Comparison of ENCODE assay signal across 25 cellular contexts in the genomic region with DNA sequence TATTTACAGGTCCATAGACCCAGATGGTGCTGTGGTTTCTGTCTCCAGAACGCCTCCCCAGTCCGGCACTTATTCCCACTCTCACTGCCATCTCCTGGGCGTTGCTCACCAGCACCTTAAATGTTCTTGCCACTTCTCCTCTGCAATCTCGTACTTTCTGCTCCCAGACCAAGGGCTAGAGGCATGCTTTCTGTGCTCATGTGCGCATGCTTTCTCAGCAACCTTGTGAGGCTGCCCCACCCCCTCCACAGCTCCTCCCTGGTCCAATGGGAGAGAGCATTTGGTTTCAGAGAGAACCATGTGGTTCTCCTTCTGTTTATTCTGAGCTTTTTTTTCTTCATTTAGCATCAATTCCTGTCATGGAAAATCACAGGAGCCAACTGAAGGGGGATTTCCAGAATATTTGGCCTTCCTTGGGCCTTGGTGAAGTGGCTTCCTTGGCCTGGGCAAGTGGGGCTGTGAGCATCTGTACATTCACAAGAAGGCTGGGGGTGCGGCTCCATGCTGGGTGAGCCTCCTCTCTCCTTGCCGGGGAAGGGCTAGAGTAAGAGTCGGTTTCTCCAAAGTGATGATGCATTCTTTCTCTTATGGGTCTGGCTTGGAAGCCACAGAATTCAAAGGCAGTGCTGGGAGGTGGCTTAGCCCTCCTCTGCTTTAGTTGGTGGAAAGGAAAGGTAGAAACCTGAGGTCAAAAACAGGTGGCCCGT.
A peak's percentile ranks its signal among the peaks of the same experiment; 100 is the strongest.
DNase-seq lines count a peak whose midpoint lies in the region; ATAC-seq and TF ChIP-seq lines count a peak whose summit lies in the region.
"Had no signal": no experiment of that assay in that cellular context is flagged by ENCODE, and none has a peak within 500 bp of the region (broad histone marks: within the 10 kb centered on the region; RNA-seq: fewer than 3 reads in every experiment).

No MANE protein-coding gene starts in this region.

- no peak overlapping the region for H3K4me3 ChIP-seq in BLaER1 treated with 17β-estradiol and CSF1 and Interleukin-3, amounts not matched to agents 10 nM and 100 nM
- H3K4me3 ChIP-seq in mesenchymal stem cell (ENCODE audit: insufficient read depth in 1 of 2, low read depth in 1 of 2, low read length in 2 of 2) (no peak overlapping the region), ovary (no peak overlapping the region)

- no peaks in the 10 kb centered on the region for H3K79me1 ChIP-seq in mesenchymal stem cell (replicated peaks; ENCODE audit: low read length, poor library complexity, severe bottlenecking)

- no peaks in the 10 kb centered on the region for H3K27me3 ChIP-seq in BLaER1 treated with 17β-estradiol and CSF1 and Interleukin-3, amounts not matched to agents 10 nM and 100 nM
- peaks cover 0 to 7% of the 10 kb centered on the region in 2 experiments for H3K27me3 ChIP-seq in mesenchymal stem cell (ENCODE audit: control insufficient read depth in 1 of 2, insufficient read depth in 1 of 2, low read length in 2 of 2)
- H3K27me3 ChIP-seq in ovary: no peaks in the 10 kb centered on the region

- no peaks in the 10 kb centered on the region for H3K9me3 Mint-ChIP-seq in osteocyte (ENCODE audit: unreplicated experiment)
- H3K9me3 Mint-ChIP-seq: CD4-positive, alpha-beta memory T cell had no signal

- peaks cover 45 to 98% (median 88%) of the 10 kb centered on the region in 10 experiments for H3K4me1 ChIP-seq in BLaER1 treated with 17β-estradiol and CSF1 and Interleukin-3, amounts not matched to agents 10 nM and 100 nM
- H3K4me1 ChIP-seq in mesenchymal stem cell (ENCODE audit: control insufficient read depth, insufficient read depth, low read depth, low read length) (no peaks in the 10 kb centered on the region), ovary (ENCODE audit: insufficient read depth) (no peaks in the 10 kb centered on the region)

- no peak overlapping the region for H3K27ac Mint-ChIP-seq in osteocyte (ENCODE audit: unreplicated experiment)
- H3K27ac Mint-ChIP-seq: CD4-positive, alpha-beta memory T cell; HFFc6 had no signal

- TF ChIP-seq EP300 in ovary (IDR thresholded peaks at IDR 0.05): no peak

- no peak overlapping the region for H3K14ac ChIP-seq in mesenchymal stem cell (ENCODE audit: low read length in 2 of 2)

- no peak for ATAC-seq in HG02981 (IDR thresholded peaks at IDR 0.05; ENCODE audit: unreplicated experiment)

- H4K91ac ChIP-seq in mesenchymal stem cell (ENCODE audit: low read length): no peak overlapping the region

- no peaks in the 10 kb centered on the region for H3K4me1 Mint-ChIP-seq in osteocyte (ENCODE audit: unreplicated experiment)
- H3K4me1 Mint-ChIP-seq: CD4-positive, alpha-beta memory T cell had no signal

- H3K27me3 Mint-ChIP-seq in osteocyte (ENCODE audit: unreplicated experiment): no peaks in the 10 kb centered on the region

- no peak overlapping the region for H3K4ac ChIP-seq in mesenchymal stem cell (ENCODE audit: low read depth in 1 of 2, low read length in 2 of 2)

- no peak overlapping the region for H2BK120ac ChIP-seq in mesenchymal stem cell (ENCODE audit: low read depth, low read length)

- peaks cover 0 to 90% (median 9%) of the 10 kb centered on the region in 11 experiments; a peak in 12 of 22 replicates for H3K36me3 ChIP-seq in BLaER1 treated with 17β-estradiol and CSF1 and Interleukin-3, amounts not matched to agents 10 nM and 100 nM
- H3K36me3 ChIP-seq in mesenchymal stem cell (ENCODE audit: control insufficient read depth in 1 of 2, insufficient read depth in 2 of 2, low read depth in 1 of 2, low read length in 2 of 2) (no peaks in the 10 kb centered on the region), ovary (no peaks in the 10 kb centered on the region)

- TF ChIP-seq POLR2A in ovary (IDR thresholded peaks at IDR 0.05): no peak

- H3K9me3 ChIP-seq in BLaER1 treated with 17β-estradiol and CSF1 and Interleukin-3, amounts not matched to agents 10 nM and 100 nM (replicated peaks in 1 of 11): no peaks in the 10 kb centered on the region
- H3K9me3 ChIP-seq in mesenchymal stem cell (ENCODE audit: control insufficient read depth, low read length): no peaks in the 10 kb centered on the region
- H3K9me3 ChIP-seq in ovary: no peaks in the 10 kb centered on the region
- H3K9me3 ChIP-seq: SK-N-SH had no signal

- no peak overlapping the region for H3K23ac ChIP-seq in mesenchymal stem cell (ENCODE audit: low read length in 2 of 2)

- no peak overlapping the region for H2BK12ac ChIP-seq in mesenchymal stem cell (ENCODE audit: low read length in 2 of 2)

- WGBS in mesenchymal stem cell: 73% methylated on average over 9 of the region's 9 CpGs
- 87 to 92% (median 91%) methylated on average over 9 of the region's 9 CpGs for WGBS in ovary, 3 donors

- peak overlapping the region in 2 of 11 experiments; percentile 11 to 63; a peak in 3 of 22 replicates for H3K27ac ChIP-seq in BLaER1 treated with 17β-estradiol and CSF1 and Interleukin-3, amounts not matched to agents 10 nM and 100 nM
- no peak overlapping the region for H3K27ac ChIP-seq in mesenchymal stem cell (ENCODE audit: low read length, poor library complexity, severe bottlenecking)
- H3K27ac ChIP-seq in ovary: no peak overlapping the region
- H3K27ac ChIP-seq: HL-60, RWPE1 had no signal

- H2BK5ac ChIP-seq in mesenchymal stem cell (ENCODE audit: low read depth, low read length, poor library complexity, severe bottlenecking): no peak overlapping the region

- H3K9ac ChIP-seq in BLaER1 treated with 17β-estradiol and CSF1 and Interleukin-3, amounts not matched to agents 10 nM and 100 nM: no peak overlapping the region
- H3K9ac ChIP-seq in mesenchymal stem cell (ENCODE audit: low read length): no peak overlapping the region
- H3K9ac ChIP-seq: SK-N-SH had no signal

- no peak overlapping the region for H2AFZ ChIP-seq in mesenchymal stem cell (ENCODE audit: low read depth, low read length)

- no peak overlapping the region for H3K4me3 Mint-ChIP-seq in osteocyte (ENCODE audit: unreplicated experiment)
- H3K4me3 Mint-ChIP-seq: CD4-positive, alpha-beta memory T cell; HFFc6 had no signal

- no peak overlapping the region for H3K18ac ChIP-seq in mesenchymal stem cell (ENCODE audit: low read depth in 1 of 2, low read length in 2 of 2)

- no peak overlapping the region for H2BK15ac ChIP-seq in mesenchymal stem cell (ENCODE audit: low read depth, poor library complexity, severe bottlenecking)

- peaks cover 0 to 100% (median 25%) of the 10 kb centered on the region in 11 experiments; a peak in 16 of 22 replicates for H4K20me1 ChIP-seq in BLaER1 treated with 17β-estradiol and CSF1 and Interleukin-3, amounts not matched to agents 10 nM and 100 nM

- no peak overlapping the region for H2AK5ac ChIP-seq in mesenchymal stem cell (ENCODE audit: low read length, severe bottlenecking)

- peak; percentile 19 for DNase-seq in NCI-H446 treated with DMSO at 0.1 percent for 48 hours (lab: John Stamatoyannopoulos, UW)
- DNase-seq in ecto neural progenitor cell (ENCODE audit: low spot score): peak; percentile 19
- DNase-seq in osteocyte (ENCODE audit: extremely low spot score, unreplicated experiment): peak; percentile 53
- no peak for DNase-seq in mesenchymal stem cell
- DNase-seq in ovary: no peak
- DNase-seq in NCI-H2227 (lab: John Stamatoyannopoulos, UW; ENCODE audit: unreplicated experiment): no peak
- DNase-seq: CD4-positive, alpha-beta memory T cell; DMS79; H7; HFFc6; KBM-7; MM.1S; NCI-H1092; NCI-H1436; NCI-H187 treated with DMSO at 0.1 percent for 48 hours; NCI-H2227 treated with DMSO at 0.1 percent for 48 hours; NCI-H524; NCI-H774; NK-92 treated with Interleukin-12 subunit alpha and Interleukin-12 subunit beta, amount 100 ng/mL, for 24 hours; SIG-M5; SK-N-SH had no signal

- intact Hi-C loops in ovary (cut with DNase I): no loop called here

- H3K4me2 ChIP-seq in BLaER1 treated with 17β-estradiol and CSF1 and Interleukin-3, amounts not matched to agents 10 nM and 100 nM: peak overlapping the region in 9 of 11 experiments; percentile 45 to 86 (median 64); a peak in 19 of 22 replicates
- H3K4me2 ChIP-seq in mesenchymal stem cell (ENCODE audit: low read length, poor library complexity, severe bottlenecking): no peak overlapping the region
- H3K4me2 ChIP-seq: SK-N-SH had no signal

- no peak overlapping the region for H4K8ac ChIP-seq in mesenchymal stem cell (ENCODE audit: low read length)

- no peaks in the 10 kb centered on the region for H3K36me3 Mint-ChIP-seq in osteocyte (ENCODE audit: unreplicated experiment)
- H3K36me3 Mint-ChIP-seq: CD4-positive, alpha-beta memory T cell had no signal

- TF ChIP-seq CTCF in osteocyte (IDR thresholded peaks at IDR 0.05) (no peak), ovary (IDR thresholded peaks at IDR 0.05) (no peak)

Comparison
In these comparisons a context has a peak if more than half of its experiments do, and no peak if none do; other contexts are left out.
1. DNase-seq: peak in NCI-H446 treated with DMSO at 0.1 percent for 48 hours (single experiment), ecto neural progenitor cell (single experiment) and osteocyte (single experiment); none in mesenchymal stem cell (single experiment), ovary (0 of 5) and NCI-H2227 (single experiment).